ENCODE assay signal across 8 cellular contexts in the genomic region with DNA sequence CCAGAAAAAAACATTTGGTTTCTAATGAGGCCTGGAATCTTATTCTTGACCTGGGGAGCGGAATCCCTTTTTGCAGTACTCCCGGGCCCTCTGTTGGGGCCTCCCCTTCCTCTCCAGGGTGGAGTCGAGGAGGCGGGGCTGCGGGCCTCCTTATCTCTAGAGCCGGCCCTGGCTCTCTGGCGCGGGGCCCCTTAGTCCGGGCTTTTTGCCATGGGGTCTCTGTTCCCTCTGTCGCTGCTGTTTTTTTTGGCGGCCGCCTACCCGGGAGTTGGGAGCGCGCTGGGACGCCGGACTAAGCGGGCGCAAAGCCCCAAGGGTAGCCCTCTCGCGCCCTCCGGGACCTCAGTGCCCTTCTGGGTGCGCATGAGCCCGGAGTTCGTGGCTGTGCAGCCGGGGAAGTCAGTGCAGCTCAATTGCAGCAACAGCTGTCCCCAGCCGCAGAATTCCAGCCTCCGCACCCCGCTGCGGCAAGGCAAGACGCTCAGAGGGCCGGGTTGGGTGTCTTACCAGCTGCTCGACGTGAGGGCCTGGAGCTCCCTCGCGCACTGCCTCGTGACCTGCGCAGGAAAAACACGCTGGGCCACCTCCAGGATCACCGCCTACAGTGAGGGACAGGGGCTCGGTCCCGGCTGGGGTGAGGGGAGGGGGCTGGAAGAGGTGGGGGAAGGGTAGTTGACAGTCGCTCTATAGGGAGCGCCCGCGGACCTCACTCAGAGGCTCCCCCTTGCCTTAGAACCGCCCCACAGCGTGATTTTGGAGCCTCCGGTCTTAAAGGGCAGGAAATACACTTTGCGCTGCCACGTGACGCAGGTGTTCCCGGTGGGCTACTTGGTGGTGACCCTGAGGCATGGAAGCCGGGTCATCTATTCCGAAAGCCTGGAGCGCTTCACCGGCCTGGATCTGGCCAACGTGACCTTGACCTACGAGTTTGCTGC. TPM values are rescaled to one million over a fixed set of nuclear protein-coding genes. Genes with fewer than 3 reads are reported as not detected.
A peak's percentile ranks its signal among the peaks of the same experiment; 100 is the strongest.
DNase-seq lines count a peak whose midpoint lies in the region; ATAC-seq, FAIRE-seq and TF ChIP-seq lines count a peak whose summit lies in the region.

A gene with protein sequence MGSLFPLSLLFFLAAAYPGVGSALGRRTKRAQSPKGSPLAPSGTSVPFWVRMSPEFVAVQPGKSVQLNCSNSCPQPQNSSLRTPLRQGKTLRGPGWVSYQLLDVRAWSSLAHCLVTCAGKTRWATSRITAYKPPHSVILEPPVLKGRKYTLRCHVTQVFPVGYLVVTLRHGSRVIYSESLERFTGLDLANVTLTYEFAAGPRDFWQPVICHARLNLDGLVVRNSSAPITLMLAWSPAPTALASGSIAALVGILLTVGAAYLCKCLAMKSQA (plus strand): TSS at position 153 of the 935 bp plus-strand sequence. CDS start 58 bp downstream, at position 211.

- peaks cover 24% of the 10 kb centered on the region; the same call in 1 of the 2 replicates for H3K23me2 ChIP-seq in H1 (ENCODE audit: low read depth, low read length)

- TF ChIP-seq POLR2A in GM18526 (IDR thresholded peaks at IDR 0.05; ENCODE audit: extremely low read depth, insufficient read length), result peak; percentile 24
- TF ChIP-seq POLR2A in H1 (IDR thresholded peaks at IDR 0.05; ENCODE audit: control extremely low read depth in 1 of 2, low read depth in 2 of 2, low read length in 2 of 2), result no peak

- H3K9me3 ChIP-seq in RWPE2 (ENCODE audit: severe bottlenecking), result no peaks in the 10 kb centered on the region
- H3K9me3 ChIP-seq in H1 (ENCODE audit: insufficient read depth in 2 of 2, low read depth in 1 of 2, low read length in 1 of 2), result no peaks in the 10 kb centered on the region
- no peaks in the 10 kb centered on the region for H3K9me3 ChIP-seq in neutrophil

- H4K20me1 ChIP-seq in H1 (replicated peaks in 1 of 2; ENCODE audit: control insufficient read depth in 1 of 2, insufficient read depth in 2 of 2, low read length in 2 of 2), result peaks cover 0 to 11% of the 10 kb centered on the region in 2 experiments

- ATAC-seq in RWPE2 (ENCODE audit: low read depth), result no peak

- H2AK5ac ChIP-seq in H1 (ENCODE audit: low read depth, low read length), result no peak within 1 kb of the TSS; the same call in 1 of the 2 replicates

- H2BK12ac ChIP-seq in H1 (ENCODE audit: low read depth, low read length), result peak within 1 kb of the TSS; percentile 50; the same call in 1 of the 2 replicates

- peak within 1 kb of the TSS; percentile 30; the same call in 1 of the 2 replicates for H4K8ac ChIP-seq in H1 (ENCODE audit: extremely low read depth, insufficient read depth, low read length)

- H2BK15ac ChIP-seq in H1 (ENCODE audit: low read length), result peak within 1 kb of the TSS; percentile 46; the same call in 1 of the 2 replicates

- H3K27ac ChIP-seq in RWPE2 (ENCODE audit: poor library complexity, severe bottlenecking), result peak within 1 kb of the TSS; percentile 45
- no peak within 1 kb of the TSS for H3K27ac ChIP-seq in H1 (ENCODE audit: low read depth, low read length)
- H3K27ac ChIP-seq in neutrophil, result peak within 1 kb of the TSS; percentile 70

- H3K4me1 ChIP-seq in RWPE2 (ENCODE audit: insufficient read depth, poor library complexity, severe bottlenecking) (peaks cover 26% of the 10 kb centered on the region), H1 (replicated peaks in 1 of 4; ENCODE audit: control insufficient read depth in 3 of 4, insufficient read depth in 4 of 4, low read length in 3 of 4) (peaks cover 0 to 38% (median 21%) of the 10 kb centered on the region in 4 experiments; a peak in 6 of 7 replicates), neutrophil (ENCODE audit: control insufficient read depth in 1 of 2, insufficient read depth in 1 of 2, low read depth in 1 of 2, low read length in 1 of 2) (peaks cover 60 to 64% of the 10 kb centered on the region in 2 experiments)

- H4K5ac ChIP-seq in H1 (ENCODE audit: insufficient read length, low read depth, low read length), result no peak within 1 kb of the TSS

- no peak within 1 kb of the TSS; the same call in 1 of the 2 replicates for H3K18ac ChIP-seq in H1 (ENCODE audit: extremely low read depth, low read length)

- no peaks in the 10 kb centered on the region for H3K79me2 ChIP-seq in H1 (ENCODE audit: control insufficient read depth in 1 of 2, insufficient read depth in 2 of 2, low read length in 2 of 2)

- TF ChIP-seq RAD21 in H1 (IDR thresholded peaks at IDR 0.05 in 1 of 2, conservative IDR thresholded peaks at IDR 0.05 in 1 of 2; ENCODE audit: low read depth in 2 of 2, low read length in 2 of 2), result no peak

- H3K56ac ChIP-seq in H1 (replicated peaks; ENCODE audit: insufficient read length, low read depth, low read length), result no peak within 1 kb of the TSS

- DNase-seq in RWPE2 (ENCODE audit: low spot score) (no peak), H1 (ENCODE audit: low read depth in 1 of 2, low spot score in 2 of 2) (peak in 1 of 2 experiments; percentile 80), activated gamma-delta T cell (lab: John Stamatoyannopoulos, UW) (no peak), SW480 (ENCODE audit: low spot score) (no peak), HCEC 1CT (no peak), nucleus accumbens (lab: John Stamatoyannopoulos, UW) (no peak)

- no peak within 1 kb of the TSS for H2BK5ac ChIP-seq in H1 (ENCODE audit: low read depth, low read length)

- H3K23ac ChIP-seq in H1 (ENCODE audit: insufficient read length), result no peak within 1 kb of the TSS

- H3K9ac ChIP-seq in H1 (replicated peaks in 1 of 4; ENCODE audit: extremely low read depth in 1 of 4, low read depth in 3 of 4, low read length in 3 of 4), result no peak within 1 kb of the TSS; a peak in 2 of 7 replicates

- no peaks in the 10 kb centered on the region for H3K79me1 ChIP-seq in H1 (ENCODE audit: low read depth, low read length)

- TF ChIP-seq CTCF in RWPE2 (IDR thresholded peaks at IDR 0.05; ENCODE audit: poor library complexity, severe bottlenecking), result no peak
- TF ChIP-seq CTCF in H1 (IDR thresholded peaks at IDR 0.05; ENCODE audit: control extremely low read depth in 1 of 3, insufficient read depth in 1 of 3, low read depth in 1 of 3, low read length in 3 of 3), result no peak
- no peak for TF ChIP-seq CTCF in neutrophil (IDR thresholded peaks at IDR 0.05)

- peak within 1 kb of the TSS; percentile 72; the same call in 1 of the 2 replicates for H2AFZ ChIP-seq in H1 (ENCODE audit: low read length)

- TF ChIP-seq EP300 in H1 (IDR thresholded peaks at IDR 0.05; ENCODE audit: borderline replicate concordance in 1 of 2, low read depth in 2 of 2, low read length in 2 of 2), result no peak

- H3K14ac ChIP-seq in H1 (ENCODE audit: insufficient read length), result no peak within 1 kb of the TSS

- peak within 1 kb of the TSS; percentile 19 for H3K4ac ChIP-seq in H1 (replicated peaks; ENCODE audit: insufficient read length, low read depth, low read length)

- peak within 1 kb of the TSS; percentile 81 to 85 for H3K4me2 ChIP-seq in H1 (ENCODE audit: insufficient read depth in 1 of 2, low read depth in 2 of 2, low read length in 2 of 2)

- CTCF ChIA-PET in H1 (lab: Charles Lee; ENCODE audit: partially characterized antibody), result interaction anchor here (0.7 to 11.6 kb wide), 15 partner anchors 9 to 118 kb away, joined by 3 to 94 read pairs (median 4); a partner anchor contains a TSS

- POLR2A ChIA-PET in H1 (lab: Charles Lee; ENCODE audit: partially characterized antibody), result interaction anchor here (0.7 to 3.4 kb wide), 7 partner anchors 9 to 171 kb away, joined by 3 to 16 read pairs (median 7); a partner anchor contains a TSS

- H3K27me3 ChIP-seq in RWPE2 (ENCODE audit: insufficient read depth, poor library complexity, severe bottlenecking), result no peaks in the 10 kb centered on the region
- peaks cover 33 to 53% (median 44%) of the 10 kb centered on the region in 4 experiments for H3K27me3 ChIP-seq in H1 (replicated peaks in 1 of 4; ENCODE audit: control insufficient read depth in 3 of 4, extremely low read depth in 1 of 4, insufficient read depth in 3 of 4, low read length in 3 of 4)
- H3K27me3 ChIP-seq in neutrophil, result peaks cover 51% of the 10 kb centered on the region

- H2BK20ac ChIP-seq in H1 (ENCODE audit: low read length), result 0 out of 2 replicates have a peak within 1 kb of the TSS, but pooled peaks have one; percentile 72

- H3K4me3 ChIP-seq in RWPE2 (ENCODE audit: severe bottlenecking), result no peak within 1 kb of the TSS
- peak within 1 kb of the TSS; percentile 20 to 63 (median 34) for H3K4me3 ChIP-seq in H1 (ENCODE audit: extremely low read depth in 1 of 4, insufficient read depth in 2 of 4, low read depth in 3 of 4, low read length in 4 of 4)
- peak within 1 kb of the TSS; percentile 52 to 64 for H3K4me3 ChIP-seq in neutrophil (ENCODE audit: low read depth in 1 of 2, low read length in 1 of 2)

- H2BK120ac ChIP-seq in H1 (replicated peaks; ENCODE audit: low read depth, low read length), result no peak within 1 kb of the TSS

- no peaks in the 10 kb centered on the region for H3K36me3 ChIP-seq in RWPE2 (ENCODE audit: low read depth)
- no peaks in the 10 kb centered on the region for H3K36me3 ChIP-seq in H1 (ENCODE audit: control insufficient read depth in 2 of 4, insufficient read depth in 4 of 4, low read length in 3 of 4)
- peaks cover 42% of the 10 kb centered on the region for H3K36me3 ChIP-seq in neutrophil

- WGBS in H1 (ENCODE audit: extremely low coverage in 1 of 2, insufficient coverage in 1 of 2, insufficient read length in 1 of 2, insufficient replicate concordance in 2 of 2, low coverage in 1 of 2, low lambda C conversion rate in 2 of 2, missing lambda C conversion rate in 1 of 2), 2 experiments, result 7% methylated on average over 47 of the region's 59 CpGs; no CpG with 5 or more reads in 1 of the 2 experiments

- no peak within 1 kb of the TSS for H4K91ac ChIP-seq in H1 (replicated peaks; ENCODE audit: insufficient read length, low read length)

- no peak for FAIRE-seq in H1 (lab: Jason Lieb, UNC)

TF ChIP-seq in H1, 55 proteins besides CTCF, POLR2A, EP300 and RAD21 (continues in another document):
- TF ChIP-seq POLR2AphosphoS5 (IDR thresholded peaks at IDR 0.05; ENCODE audit: low read depth, low read length), result no peak
- 0 out of 2 replicates have a peak, but pooled peaks have one; percentile 58 for TF ChIP-seq TEAD4 (IDR thresholded peaks at IDR 0.05; ENCODE audit: low read depth, low read length)
- no peak for TF ChIP-seq TBP (IDR thresholded peaks at IDR 0.05; ENCODE audit: low read depth, low read length)
- no peak for TF ChIP-seq PHF8 (conservative IDR thresholded peaks at IDR 0.05; ENCODE audit: low read depth, low read length)
- TF ChIP-seq SUZ12 (IDR thresholded peaks at IDR 0.05; ENCODE audit: low read length), result peak; percentile 57; the same call in 1 of the 2 replicates
- no peak for TF ChIP-seq FOSL1 (IDR thresholded peaks at IDR 0.05; ENCODE audit: insufficient read depth, low read depth, low read length)

RNA-seq across cellular contexts. Expression of the gene that starts here (rescaled TPM):
- total RNA-seq in H1 (2021; fragmentation: NEBNext Ultra II Directional; extraction: Animal tissue kit (Norgen Biotek cat#: 25700)), result 1.3 and 1.5 TPM in 2 replicates
- 4.1 and 6.3 TPM in 2 replicates for polyA plus RNA-seq in H1 (2011; rRNA removed)
- polyA plus RNA-seq in H1 (2011; cell fraction: cytosol; rRNA removed), result 4.3 TPM
- polyA plus RNA-seq in H1 (2011; cell fraction: nucleus; rRNA removed), result 2.4 TPM
- 0.83 to 2.2 TPM (median 2.0 TPM) in 4 replicates for polyA plus RNA-seq in H1 (2012, experiment 1 of 2)
- polyA plus RNA-seq in H1 (2012, experiment 2 of 2), result 2.3 TPM
- 2.6 TPM for polyA plus RNA-seq in H1 (2013, experiment 1 of 2)
- polyA plus RNA-seq in H1 (2013, experiment 2 of 2), result 3.6 TPM
- polyA minus RNA-seq in H1 (2011; rRNA and poly(A)+ RNA removed), result 0.54 and 0.56 TPM in 2 replicates
- 2.9 TPM for polyA minus RNA-seq in H1 (2011; cell fraction: cytosol; rRNA and poly(A)+ RNA removed)
- 1.4 TPM for polyA minus RNA-seq in H1 (2011; cell fraction: nucleus; rRNA and poly(A)+ RNA removed)
